ENCODE assay signal across 24 cellular contexts in genomic region chr9:73575661-73576060, GRCh38.
"Had no signal": no experiment of that assay in that cellular context is flagged by ENCODE, and none has a peak within 500 bp of the region (broad histone marks: within the 10 kb centered on the region; RNA-seq: fewer than 3 reads in every experiment).

No MANE protein-coding gene starts in this region.

- H3K27ac ChIP-seq: left lung, lower lobe of right lung, neural progenitor cell, ovary, tibial nerve, uterus had no signal

- H3K9ac ChIP-seq: neural progenitor cell had no signal

- FAIRE-seq: islet of Langerhans, kidney had no signal

- H2AFZ ChIP-seq: neural progenitor cell had no signal

- DNase-seq: immature natural killer cell; kidney; left colon; left lung; lower lobe of right lung; mammary epithelial cell; mesenchymal stem cell; naive B cell; natural killer cell; nephron progenitor cell; ovary; right cardiac atrium; stimulated activated CD4-positive, alpha-beta T cell treated with anti-CD3 and anti-CD28 coated beads, Interleukin-1b, Interleukin-23, amount 100 ng/mL, for 48 hours; stimulated activated CD4-positive, alpha-beta T cell treated with anti-CD3 and anti-CD28 coated beads, Interleukin-2, amount 100 ng/mL, for 48 hours; stimulated activated CD4-positive, alpha-beta T cell treated with anti-CD3 and anti-CD28 coated beads, Interleukin-4, amount 100 ng/mL, for 4 hours; stimulated activated CD8-positive, alpha-beta memory T cell treated with anti-CD3 and anti-CD28 coated beads, Interleukin-4, amount 100 ng/mL, for 48 hours; stimulated activated naive CD4-positive, alpha-beta T cell treated with Interleukin-2 at 50 U/mL for 16 hours; stimulated activated naive CD8-positive, alpha-beta T cell treated with anti-CD3 and anti-CD28 coated beads, Interleukin-15, amount 100 ng/mL, for 72 hours; uterus had no signal

- H3K4me2 ChIP-seq: neural progenitor cell, smooth muscle cell had no signal

- H3K9me3 ChIP-seq: left lung, lower lobe of right lung, ovary, tibial nerve, uterus had no signal

- ATAC-seq: left colon; left lung; lower lobe of right lung; natural killer cell; right cardiac atrium; stimulated activated memory B cell treated with anti-CD40 and anti-IgM and Interleukin-4, amounts not matched to agents 10 μg/mL and 1 μg/mL and 100 μg/mL, for 72 hours; stimulated activated naive CD8-positive, alpha-beta T cell treated with anti-CD3 and anti-CD28 coated beads, Interleukin-15, amount 100 ng/mL, for 72 hours had no signal

- H3K4me1 ChIP-seq: left lung, lower lobe of right lung, neural progenitor cell, tibial nerve, uterus had no signal

- H3K27me3 ChIP-seq: left lung, neural progenitor cell, ovary, tibial nerve, uterus had no signal

- H3K36me3 ChIP-seq: left lung, lower lobe of right lung, neural progenitor cell, ovary, tibial nerve, uterus had no signal

- H3K4me3 ChIP-seq: left lung, lower lobe of right lung, neural progenitor cell, ovary, smooth muscle cell, tibial nerve, uterus had no signal
